ENCODE assay signal across 16 cellular contexts in the genomic region with DNA sequence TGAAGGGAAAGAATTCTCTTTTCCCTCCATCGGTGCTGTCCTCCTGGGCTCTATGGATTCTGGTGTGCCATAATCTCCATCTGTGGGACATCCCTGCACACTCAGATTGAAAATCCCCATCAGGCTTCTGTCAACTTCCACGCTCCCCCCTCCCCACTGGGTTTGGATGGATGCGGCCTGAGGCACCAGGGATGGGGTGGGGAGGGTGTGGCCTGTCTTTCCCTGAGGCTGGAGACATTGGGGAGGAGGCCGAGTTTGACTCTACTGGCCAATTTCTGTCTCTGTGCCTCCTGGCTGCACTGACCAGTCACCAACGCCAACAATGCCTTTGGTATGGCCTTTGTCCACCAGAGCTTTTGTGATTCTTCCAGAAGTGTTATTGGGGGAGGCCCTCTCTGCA. TPM values are rescaled to one million over a fixed set of nuclear protein-coding genes. Genes with fewer than 3 reads are reported as not detected.
"Had no signal": no experiment of that assay in that cellular context is flagged by ENCODE, and none has a peak within 500 bp of the region (broad histone marks: within the 10 kb centered on the region; RNA-seq: fewer than 3 reads in every experiment).

No MANE protein-coding gene starts in this region.

- FAIRE-seq: colon, TTC549 had no signal

- H3K9me3 ChIP-seq: neutrophil, upper lobe of left lung had no signal

- H3K4me3 ChIP-seq: upper lobe of left lung had no signal

- DNase-seq: activated CD4-positive, alpha-beta T cell treated with anti-CD3 and anti-CD28 coated beads for 1 hour; activated gamma-delta T cell treated with Interleukin-2 at 50 U/mL for 16 hours; activated T-cell treated with anti-CD3 and anti-CD28 coated beads, Interleukin-2, amount 50 U/mL, for 1 hour; central memory CD4-positive, alpha-beta T cell; effector memory CD4-positive, alpha-beta T cell; mammary epithelial cell; stimulated activated CD4-positive, alpha-beta T cell treated with anti-CD3 and anti-CD28 coated beads, Interleukin-4, amount 100 ng/mL, for 24 hours; stimulated activated naive CD4-positive, alpha-beta T cell treated with Interleukin-2 at 50 U/mL for 16 hours; T-helper 1 cell; upper lobe of left lung had no signal

- H3K27me3 ChIP-seq: upper lobe of left lung had no signal

- ATAC-seq: left lobe of liver; natural killer cell treated with Interleukin-12 subunit alpha and Interleukin-12 subunit beta and Interleukin-15 and Interleukin-18, amount 100 ng/mL, for 72 hours had no signal

- H3K9ac ChIP-seq: parathyroid adenoma had no signal

- H3K4me1 ChIP-seq: parathyroid adenoma had no signal

- H3K27ac ChIP-seq: neutrophil, parathyroid adenoma had no signal

- H3K36me3 ChIP-seq: neutrophil, upper lobe of left lung had no signal

RNA-seq across cellular contexts. Expression of gene FBLN2, which starts 16.3 kb away (rescaled TPM):
- total RNA-seq: natural killer cell treated with Interleukin-12 subunit alpha and Interleukin-12 subunit beta and Interleukin-15 and Interleukin-18, amount 100 ng/mL, for 72 hours had no signal
